Comparison of ENCODE assay signal across 8 cellular contexts in the genomic region with DNA sequence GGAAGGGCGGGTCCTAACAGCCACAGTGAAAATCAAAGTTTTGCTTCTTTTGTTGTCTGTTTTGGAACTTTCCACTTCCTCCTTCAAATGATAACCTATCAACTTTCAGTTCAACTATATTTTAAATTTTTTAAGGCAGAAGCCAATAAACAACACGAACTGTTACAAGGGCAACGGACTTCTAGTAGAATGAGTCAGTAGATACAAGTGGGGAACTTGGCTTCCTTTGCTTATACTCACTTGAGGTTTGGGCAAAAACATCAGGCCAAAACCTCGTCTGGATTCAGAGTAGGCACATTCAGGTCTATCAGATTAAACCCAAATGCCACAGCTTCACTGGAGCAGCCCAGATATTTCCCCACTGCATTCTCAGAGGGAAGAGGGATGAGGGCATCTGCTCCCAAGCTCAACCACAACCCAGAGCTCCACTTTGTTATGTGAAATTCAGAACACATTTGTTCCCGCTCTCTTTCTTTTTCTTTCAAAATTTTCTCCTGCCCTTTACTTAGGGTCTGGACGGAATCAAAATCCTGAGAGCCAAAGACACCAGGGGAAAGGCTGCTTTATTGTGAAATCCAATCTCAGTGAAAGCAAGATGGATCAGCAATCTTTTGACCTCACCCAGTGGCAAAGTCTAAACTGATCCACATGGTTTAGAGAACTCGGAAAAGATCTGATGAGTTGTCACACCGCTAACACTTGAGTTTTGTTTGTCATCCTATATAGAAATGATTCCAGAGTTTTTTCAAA.
DNase-seq lines count a peak whose midpoint lies in the region; ATAC-seq and TF ChIP-seq lines count a peak whose summit lies in the region.

No MANE protein-coding gene starts in this region.

- no peak overlapping the region for H3K9ac ChIP-seq in colonic mucosa (ENCODE audit: low read depth in 2 of 2, low read length in 2 of 2)

- no peaks in the 10 kb centered on the region for H3K36me3 ChIP-seq in colonic mucosa

- peak overlapping the region; percentile 79 for H3K27ac Mint-ChIP-seq in activated CD4-positive, alpha-beta memory T cell treated with anti-CD3 and anti-CD28 coated beads for 36 hours
- no peak overlapping the region for H3K27ac Mint-ChIP-seq in endothelial cell (ENCODE audit: unreplicated experiment)

- CTCF ChIA-PET in activated CD4-positive, alpha-beta memory T cell treated with anti-CD3 and anti-CD28 coated beads for 36 hours (lab: Charles Lee): no interaction called here

- H3K4me3 Mint-ChIP-seq in activated CD4-positive, alpha-beta memory T cell treated with anti-CD3 and anti-CD28 coated beads for 36 hours: peak overlapping the region; percentile 30
- H3K4me3 Mint-ChIP-seq in endothelial cell (ENCODE audit: unreplicated experiment): no peak overlapping the region

- DNase-seq in AG08395 (ENCODE audit: low spot score) (peak; percentile 82), kidney tubule cell (ENCODE audit: low spot score) (peak; percentile 9), NCI-H1417 treated with DMSO at 0.1 percent for 48 hours (lab: John Stamatoyannopoulos, UW) (no peak), colonic mucosa (no peak), endothelial cell (ENCODE audit: low spot score) (no peak)
- DNase-seq in activated CD4-positive, alpha-beta memory T cell treated with anti-CD3 and anti-CD28 coated beads for 36 hours: peak; percentile 26

- H3K4me1 ChIP-seq in colonic mucosa: no peaks in the 10 kb centered on the region

- POLR2A ChIA-PET in activated CD4-positive, alpha-beta memory T cell treated with anti-CD3 and anti-CD28 coated beads for 36 hours (lab: Charles Lee): no interaction called here

- H3K27ac ChIP-seq in colonic mucosa: no peak overlapping the region

- no peaks in the 10 kb centered on the region for H3K27me3 ChIP-seq in colonic mucosa

- intact Hi-C loops in activated CD4-positive, alpha-beta memory T cell treated with anti-CD3 and anti-CD28 coated beads for 36 hours (cut with micrococcal nuclease): loop anchor here (2.0 to 5.0 kb wide), 3 partner anchors 64 to 105 kb away; no protein-coding TSS in a partner anchor
- intact Hi-C loops in colonic mucosa (cut with DNase I): no loop called here

- no peaks in the 10 kb centered on the region for H3K9me3 Mint-ChIP-seq in activated CD4-positive, alpha-beta memory T cell treated with anti-CD3 and anti-CD28 coated beads for 36 hours
- H3K9me3 Mint-ChIP-seq in endothelial cell (ENCODE audit: unreplicated experiment): no peaks in the 10 kb centered on the region

- H3K4me3 ChIP-seq in colonic mucosa: no peak overlapping the region

- H3K9me3 ChIP-seq in colonic mucosa: no peaks in the 10 kb centered on the region

- H3K4me1 Mint-ChIP-seq in activated CD4-positive, alpha-beta memory T cell treated with anti-CD3 and anti-CD28 coated beads for 36 hours (ENCODE audit: low read depth): peaks cover 13% of the 10 kb centered on the region
- peaks cover 4% of the 10 kb centered on the region for H3K4me1 Mint-ChIP-seq in endothelial cell (ENCODE audit: unreplicated experiment)

- H3K27me3 Mint-ChIP-seq in activated CD4-positive, alpha-beta memory T cell treated with anti-CD3 and anti-CD28 coated beads for 36 hours: no peaks in the 10 kb centered on the region
- H3K27me3 Mint-ChIP-seq in endothelial cell (ENCODE audit: unreplicated experiment): no peaks in the 10 kb centered on the region

- no peak for TF ChIP-seq CTCF in colonic mucosa (IDR thresholded peaks at IDR 0.05)
- no peak for TF ChIP-seq CTCF in endothelial cell (IDR thresholded peaks at IDR 0.05; ENCODE audit: unreplicated experiment)

- ATAC-seq in GM19463 (IDR thresholded peaks at IDR 0.05; ENCODE audit: unreplicated experiment) (peak; percentile 51), HG03280 (IDR thresholded peaks at IDR 0.05; ENCODE audit: unreplicated experiment) (no peak)

- no peaks in the 10 kb centered on the region for H3K36me3 Mint-ChIP-seq in activated CD4-positive, alpha-beta memory T cell treated with anti-CD3 and anti-CD28 coated beads for 36 hours
- no peaks in the 10 kb centered on the region for H3K36me3 Mint-ChIP-seq in endothelial cell (ENCODE audit: low read depth, unreplicated experiment)

Comparison
In these comparisons a context has a peak if more than half of its experiments do, and no peak if none do; other contexts are left out.
1. DNase-seq: peak in AG08395 (single experiment), activated CD4-positive, alpha-beta memory T cell treated with anti-CD3 and anti-CD28 coated beads for 36 hours (single experiment) and kidney tubule cell (single experiment); none in NCI-H1417 treated with DMSO at 0.1 percent for 48 hours (single experiment), colonic mucosa (single experiment) and endothelial cell (single experiment).